ENCODE assay signal across 24 cellular contexts in genomic region chr7:43761382-43761781, GRCh38.
"Had no signal": no experiment of that assay in that cellular context is flagged by ENCODE, and none has a peak within 500 bp of the region (broad histone marks: within the 10 kb centered on the region; RNA-seq: fewer than 3 reads in every experiment).

No MANE protein-coding gene starts in this region.

- H3K36me3 Mint-ChIP-seq: activated CD8-positive, alpha-beta memory T cell treated with anti-CD3 and anti-CD28 coated beads, Interleukin-2, amount 10 ng/mL, durations not matched to agents 7 days and 5 days; activated naive CD4-positive, alpha-beta T cell treated with anti-CD3 and anti-CD28 coated beads, Interleukin-2, amount 50 U/mL, for 72 hours; WTC11 had no signal

- DNase-seq: activated CD4-positive, alpha-beta T cell treated with anti-CD3 and anti-CD28 coated beads for 48 hours; activated CD4-positive, alpha-beta T cell treated with anti-CD3 and anti-CD28 coated beads, Interleukin-2, amount 50 U/mL, for 4 hours; activated CD4-positive, CD25-positive, alpha-beta regulatory T cell treated with anti-CD3 and anti-CD28 coated beads, Interleukin-2, amount 50 U/mL, for 72 hours; activated CD8-positive, alpha-beta memory T cell treated with anti-CD3 and anti-CD28 coated beads, Interleukin-2, amount 10 ng/mL, durations not matched to agents 7 days and 5 days; activated effector memory CD4-positive, alpha-beta T cell treated with anti-CD3 and anti-CD28 coated beads, Interleukin-2, amount 50 U/mL, for 16 hours; activated naive CD4-positive, alpha-beta T cell treated with Interleukin-2 at 50 U/mL for 16 hours; activated T-cell treated with anti-CD3 and anti-CD28 coated beads, Interleukin-2, amount 50 U/mL, for 24 hours; anterior cingulate cortex; caudate nucleus; Kasumi-1; NCI-H1048; NCI-H1417; NCI-H1930; NCI-H2171; NCI-H2227 treated with DMSO at 0.1 percent for 48 hours; NCI-H526; NCI-H82; SHP77 treated with DMSO at 0.1 percent for 48 hours; T-helper 9 cell had no signal

- H3K27ac Mint-ChIP-seq: activated CD8-positive, alpha-beta memory T cell treated with anti-CD3 and anti-CD28 coated beads, Interleukin-2, amount 10 ng/mL, durations not matched to agents 7 days and 5 days; activated naive CD4-positive, alpha-beta T cell treated with anti-CD3 and anti-CD28 coated beads, Interleukin-2, amount 50 U/mL, for 72 hours; activated T-cell treated with anti-CD3 and anti-CD28 coated beads, Interleukin-2, amount 50 U/mL, for 24 hours; activated T-helper 1 cell treated with anti-CD3 and anti-CD28 coated beads, Interleukin-12 subunit alpha, Interleukin-12 subunit beta, Interleukin-2, Interleukin-4 antibody, amounts not matched to agents 30 ng/mL and 10 ng/mL and 1 ng/mL, durations not matched to agents 14 hours and 24 hours and 36 hours; T-helper 1 cell treated with Interleukin-12 subunit alpha and Interleukin-12 subunit beta and Interleukin-4 antibody, amounts not matched to agents 30 μg/mL and 1 μg/mL, for 36 hours; WTC11 had no signal

- H3K9me3 Mint-ChIP-seq: activated naive CD4-positive, alpha-beta T cell treated with anti-CD3 and anti-CD28 coated beads, Interleukin-2, amount 50 U/mL, for 72 hours; activated T-cell treated with anti-CD3 and anti-CD28 coated beads, Interleukin-2, amount 50 U/mL, for 24 hours; activated T-helper 1 cell treated with anti-CD3 and anti-CD28 coated beads, Interleukin-12 subunit alpha, Interleukin-12 subunit beta, Interleukin-2, Interleukin-4 antibody, amounts not matched to agents 30 ng/mL and 10 ng/mL and 1 ng/mL, durations not matched to agents 14 hours and 24 hours and 36 hours; T-helper 1 cell treated with Interleukin-12 subunit alpha and Interleukin-12 subunit beta and Interleukin-4 antibody, amounts not matched to agents 30 μg/mL and 1 μg/mL, for 36 hours; WTC11 had no signal

- H3K9me3 ChIP-seq: colonic mucosa had no signal

- H3K27ac ChIP-seq: colonic mucosa had no signal

- H3K4me3 Mint-ChIP-seq: activated CD8-positive, alpha-beta memory T cell treated with anti-CD3 and anti-CD28 coated beads, Interleukin-2, amount 10 ng/mL, durations not matched to agents 7 days and 5 days; activated T-cell treated with anti-CD3 and anti-CD28 coated beads, Interleukin-2, amount 50 U/mL, for 24 hours; T-helper 1 cell treated with Interleukin-12 subunit alpha and Interleukin-12 subunit beta and Interleukin-4 antibody, amounts not matched to agents 30 μg/mL and 1 μg/mL, for 36 hours; WTC11 had no signal

- H3K27me3 ChIP-seq: colonic mucosa had no signal

- ATAC-seq: activated CD8-positive, alpha-beta memory T cell treated with anti-CD3 and anti-CD28 coated beads, Interleukin-2, amount 10 ng/mL, durations not matched to agents 7 days and 5 days; activated naive CD4-positive, alpha-beta T cell treated with anti-CD3 and anti-CD28 coated beads, Interleukin-2, amount 50 U/mL, for 72 hours; WTC11 had no signal

- H3K36me3 ChIP-seq: colonic mucosa had no signal

- H3K4me3 ChIP-seq: colonic mucosa had no signal
